15 cellular contexts compared by ENCODE assay signal in the genomic region with DNA sequence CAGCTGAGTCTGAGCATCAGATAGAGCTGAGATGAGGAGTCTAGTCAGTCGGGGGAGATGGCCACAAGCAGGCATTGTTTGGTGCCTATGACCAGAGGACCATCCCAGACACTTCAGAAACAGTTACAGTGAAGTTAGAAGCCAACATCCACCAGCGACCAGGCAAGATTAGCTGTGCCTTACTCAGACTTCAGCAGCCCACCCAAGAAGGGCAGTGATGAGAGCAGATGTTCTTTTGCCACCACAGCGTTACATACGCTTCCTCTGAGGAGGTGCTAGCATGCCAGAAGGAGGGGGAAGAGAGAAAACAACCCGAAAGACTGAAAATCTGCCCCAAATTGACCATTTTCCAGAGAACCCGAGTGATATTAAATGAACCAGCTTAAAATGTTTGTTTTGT.
A peak's percentile ranks its signal among the peaks of the same experiment; 100 is the strongest.
DNase-seq lines count a peak whose midpoint lies in the region; ATAC-seq, FAIRE-seq and TF ChIP-seq lines count a peak whose summit lies in the region.
"Had no signal": no experiment of that assay in that cellular context is flagged by ENCODE, and none has a peak within 500 bp of the region (broad histone marks: within the 10 kb centered on the region; RNA-seq: fewer than 3 reads in every experiment).

No MANE protein-coding gene starts in this region.

- no peak overlapping the region for H2BK5ac ChIP-seq in IMR-90 (ENCODE audit: low read depth, low read length, poor library complexity, severe bottlenecking)
- H2BK5ac ChIP-seq in trophoblast cell (ENCODE audit: low read depth, low read length, poor library complexity) = no peak overlapping the region

- dilution Hi-C loops in IMR-90 (cut with HindIII; ENCODE audit: low sequenced_read_pairs, unreplicated experiment) = no loop called here

- no peak overlapping the region for H2AK9ac ChIP-seq in IMR-90 (replicated peaks; ENCODE audit: low read depth, low read length, poor library complexity)

- TF ChIP-seq EP300 in K562 (IDR thresholded peaks at IDR 0.05; ENCODE audit: low read length) = no peak

- no peak for TF ChIP-seq POLR2A in IMR-90 (IDR thresholded peaks at IDR 0.05; ENCODE audit: low read depth, low read length)
- no peak for TF ChIP-seq POLR2A in K562 (conservative IDR thresholded peaks at IDR 0.05)

- H3K79me1 ChIP-seq in IMR-90 (ENCODE audit: low read depth in 1 of 2, low read length in 2 of 2) (0 out of 4 replicates have a peak, but pooled peaks cover 0 to 2% of the 10 kb centered on the region in 2 experiments), trophoblast cell (ENCODE audit: low read length) (no peaks in the 10 kb centered on the region)

- in situ Hi-C loops in IMR-90 (cut with MboI; ENCODE audit: low sequenced_read_pairs) (no loop called here), K562 (cut with MboI) (no loop called here)

- peaks cover 3% of the 10 kb centered on the region; the same call in 1 of the 2 replicates for H3K9me1 ChIP-seq in IMR-90 (ENCODE audit: insufficient read depth, low read length)
- no peaks in the 10 kb centered on the region for H3K9me1 ChIP-seq in K562 (ENCODE audit: control insufficient read depth, insufficient read depth, low read length)

- H4K20me1 ChIP-seq in IMR-90 (ENCODE audit: insufficient read depth, low read length) (no peaks in the 10 kb centered on the region), K562 (replicated peaks; ENCODE audit: control insufficient read depth, insufficient read depth, low read length) (no peaks in the 10 kb centered on the region)
- H4K20me1 ChIP-seq: BLaER1 had no signal

- H3K9me3 ChIP-seq in IMR-90 (ENCODE audit: control insufficient read depth, insufficient read depth, low read length) (no peaks in the 10 kb centered on the region), K562 (replicated peaks; ENCODE audit: control insufficient read depth, insufficient read depth, low read depth, low read length) (no peaks in the 10 kb centered on the region), trophoblast cell (ENCODE audit: insufficient read depth, low read depth, low read length) (no peaks in the 10 kb centered on the region)
- H3K9me3 ChIP-seq: BLaER1, HAP-1 had no signal

- H4K91ac ChIP-seq in IMR-90 (ENCODE audit: insufficient read depth, low read depth, low read length) (peak overlapping the region; percentile 33; the same call in 1 of the 2 replicates), trophoblast cell (ENCODE audit: low read depth, low read length) (no peak overlapping the region)

- H3K4me1 ChIP-seq in IMR-90 (ENCODE audit: control insufficient read depth, insufficient read depth, low read length) (peaks cover 7% of the 10 kb centered on the region), K562 (replicated peaks in 1 of 2; ENCODE audit: control insufficient read depth in 2 of 2, insufficient read depth in 2 of 2, low read length in 2 of 2) (no peaks in the 10 kb centered on the region), trophoblast cell (ENCODE audit: control insufficient read depth in 1 of 2, insufficient read depth in 2 of 2, low read length in 2 of 2) (no peaks in the 10 kb centered on the region)
- H3K4me1 ChIP-seq: BLaER1, HAP-1 had no signal

- H4K5ac ChIP-seq in IMR-90 (ENCODE audit: low read depth, low read length) = peak overlapping the region; percentile 59; the same call in 1 of the 2 replicates

- H2BK120ac ChIP-seq in IMR-90 (ENCODE audit: low read depth, low read length) (peak overlapping the region; percentile 45), trophoblast cell (ENCODE audit: insufficient read depth, low read length, poor library complexity) (no peak overlapping the region)

- H3K27ac ChIP-seq in IMR-90 (ENCODE audit: insufficient read depth, low read length) (no peak overlapping the region), K562 (ENCODE audit: extremely low read depth, low read depth, low read length) (no peak overlapping the region), trophoblast cell (ENCODE audit: low read depth, low read length) (no peak overlapping the region)
- H3K27ac ChIP-seq: BLaER1, GM23248, HL-60 had no signal

- H3K14ac ChIP-seq in IMR-90 (replicated peaks; ENCODE audit: low read depth, low read length) (peak overlapping the region; percentile 75; the same call in 1 of the 2 replicates), trophoblast cell (ENCODE audit: low read length) (no peak overlapping the region)

- FAIRE-seq in K562 (lab: Jason Lieb, UNC) = no peak
- FAIRE-seq: A204.1 had no signal

- H3K36me3 ChIP-seq in IMR-90 (ENCODE audit: control insufficient read depth, insufficient read depth, low read length) (no peaks in the 10 kb centered on the region), K562 (ENCODE audit: control insufficient read depth, insufficient read depth, low read length) (no peaks in the 10 kb centered on the region), trophoblast cell (ENCODE audit: control insufficient read depth in 1 of 2, insufficient read depth in 2 of 2, low read length in 2 of 2) (peaks cover 0 to 3% of the 10 kb centered on the region in 2 experiments)
- H3K36me3 ChIP-seq: HAP-1 had no signal

- TF ChIP-seq RAD21 in IMR-90 (IDR thresholded peaks at IDR 0.05; ENCODE audit: low read length) = no peak
- TF ChIP-seq RAD21 in K562 (CRISPR knock-in tag; conservative IDR thresholded peaks at IDR 0.05 in 1 of 2, IDR thresholded peaks at IDR 0.05 in 1 of 2) = no peak

- ATAC-seq in IMR-90 (ENCODE audit: low read depth) (no peak), K562 (peak; percentile 42; the same call in 2 of the 3 replicates), GM18870 (IDR thresholded peaks at IDR 0.05; ENCODE audit: unreplicated experiment) (no peak)

- no peak overlapping the region for H3K9ac ChIP-seq in IMR-90 (ENCODE audit: low read depth, low read length)
- no peak overlapping the region; a peak in 1 of 4 replicates for H3K9ac ChIP-seq in K562 (ENCODE audit: insufficient read depth in 1 of 2, low read depth in 2 of 2, low read length in 2 of 2)
- no peak overlapping the region for H3K9ac ChIP-seq in trophoblast cell (ENCODE audit: low read length)
- H3K9ac ChIP-seq: BLaER1, GM23248 had no signal

- no peak overlapping the region for H2BK12ac ChIP-seq in trophoblast cell (ENCODE audit: low read length)

- H3K56ac ChIP-seq in IMR-90 (ENCODE audit: extremely low read depth, insufficient read depth, low read length) = no peak overlapping the region

- H2AFZ ChIP-seq in IMR-90 (replicated peaks; ENCODE audit: low read length, poor library complexity) (peak overlapping the region; percentile 48), K562 (ENCODE audit: low read depth, low read length) (peak overlapping the region; percentile 42), trophoblast cell (ENCODE audit: insufficient read depth, low read length, poor library complexity) (no peak overlapping the region)
- H2AFZ ChIP-seq: GM23248 had no signal

- H4K12ac ChIP-seq in trophoblast cell (ENCODE audit: low read depth, low read length) = no peak overlapping the region

- H3K18ac ChIP-seq in IMR-90 (ENCODE audit: low read depth, low read length) = peak overlapping the region; percentile 88
- H3K18ac ChIP-seq in trophoblast cell (ENCODE audit: low read length) = peak overlapping the region; percentile 46

- H3K23ac ChIP-seq in IMR-90 (ENCODE audit: low read depth, low read length) (no peak overlapping the region), trophoblast cell (ENCODE audit: low read length) (no peak overlapping the region)

- H2AK5ac ChIP-seq in IMR-90 (ENCODE audit: low read depth, low read length) (peak overlapping the region; percentile 70; the same call in 1 of the 2 replicates), trophoblast cell (ENCODE audit: low read length) (no peak overlapping the region)

- CTCF ChIA-PET in IMR-90 (lab: Yijun Ruan, JAX) (no interaction called here), K562 (lab: Yijun Ruan, JAX; ENCODE audit: low intra/inter-chr PET ratio) (no interaction called here)

- peak overlapping the region; percentile 62; the same call in 1 of the 2 replicates for H3K4ac ChIP-seq in IMR-90 (ENCODE audit: low read depth, low read length)
- no peak overlapping the region for H3K4ac ChIP-seq in trophoblast cell (ENCODE audit: low read depth, low read length)

- no peak overlapping the region for H3K4me3 ChIP-seq in IMR-90 (ENCODE audit: insufficient read depth, low read depth, low read length)
- H3K4me3 ChIP-seq in K562 = no peak overlapping the region
- H3K4me3 ChIP-seq in trophoblast cell (ENCODE audit: low read depth, low read length) = no peak overlapping the region
- H3K4me3 ChIP-seq: BLaER1, GM23248, HAP-1 had no signal

- peak; percentile 2 for DNase-seq in IMR-90
- no peak for DNase-seq in K562 (ENCODE audit: extremely low read depth in 1 of 4, low spot score in 3 of 4)
- no peak for DNase-seq in trophoblast cell
- DNase-seq in medulla oblongata (ENCODE audit: extremely low spot score) = no peak
- DNase-seq in NCI-H446 treated with DMSO at 0.1 percent for 48 hours (lab: John Stamatoyannopoulos, UW) = no peak
- DNase-seq: CD4-positive, alpha-beta memory T cell; DMS79; GF-D8; GM23248; KBM-7 had no signal

- intact Hi-C loops in IMR-90 (cut with micrococcal nuclease) (loop anchor here (10.0 kb wide), 1 partner anchor 515 kb away; the partner anchor contains the start of gene SOX4), K562 (cut with micrococcal nuclease) (no loop called here)

- TF ChIP-seq CTCF in IMR-90 (conservative IDR thresholded peaks at IDR 0.05; ENCODE audit: low read depth, low read length) (no peak), K562 (IDR thresholded peaks at IDR 0.05 in 2 of 3, conservative IDR thresholded peaks at IDR 0.05 in 1 of 3; ENCODE audit: insufficient read depth in 2 of 3, low read depth in 1 of 3, low read length in 3 of 3) (no peak)

- H4K8ac ChIP-seq in IMR-90 (ENCODE audit: low read depth in 2 of 2, low read length in 2 of 2) (0 out of 4 replicates have a peak overlapping the region, but pooled peaks of 1 of the 2 experiments have one; percentile 33), trophoblast cell (ENCODE audit: low read depth, low read length) (no peak overlapping the region)

- BruUV-seq in IMR-90 (replicated peaks; lab: Mats Ljungman, UMichigan) = no TSS peak
- no TSS peak for BruUV-seq in K562 (replicated peaks; lab: Mats Ljungman, UMichigan)

- H3K4me2 ChIP-seq in IMR-90 (ENCODE audit: low read depth, low read length) (no peak overlapping the region), K562 (ENCODE audit: insufficient read depth, low read length) (no peak overlapping the region), trophoblast cell (ENCODE audit: low read length) (no peak overlapping the region)
- H3K4me2 ChIP-seq: BLaER1 had no signal

- peak overlapping the region; percentile 58; the same call in 1 of the 3 replicates for H2BK15ac ChIP-seq in IMR-90 (ENCODE audit: low read depth, low read length)

- no peaks in the 10 kb centered on the region for H3K27me3 ChIP-seq in IMR-90 (ENCODE audit: control insufficient read depth, insufficient read depth, low read length)
- peaks cover 5 to 7% of the 10 kb centered on the region in 2 experiments; a peak in 1 of 5 replicates for H3K27me3 ChIP-seq in K562 (ENCODE audit: control insufficient read depth in 2 of 2, insufficient read depth in 2 of 2, low read length in 2 of 2)
- H3K27me3 ChIP-seq in trophoblast cell (ENCODE audit: insufficient read depth, low read length) = no peaks in the 10 kb centered on the region
- H3K27me3 ChIP-seq: BLaER1 had no signal

- no CpG with 5 or more reads among the region's 6 CpGs for WGBS in IMR-90 (ENCODE audit: extremely low coverage in 2 of 2, insufficient read length in 1 of 2), 2 experiments
- 3% methylated on average over 6 of the region's 6 CpGs for WGBS in K562 (ENCODE audit: insufficient coverage, low coverage, missing lambda C conversion rate)
- WGBS in trophoblast cell (ENCODE audit: extremely low coverage, insufficient coverage, insufficient read length) = no CpG with 5 or more reads among the region's 6 CpGs

- no peaks in the 10 kb centered on the region for H3K79me2 ChIP-seq in K562 (ENCODE audit: control insufficient read depth, insufficient read depth, low read length)
- H3K79me2 ChIP-seq in trophoblast cell (ENCODE audit: control insufficient read depth, insufficient read depth, low read length, poor library complexity) = no peaks in the 10 kb centered on the region

- 0 out of 2 replicates have a peak overlapping the region, but pooled peaks have one; percentile 14 for H2BK20ac ChIP-seq in IMR-90 (ENCODE audit: low read depth, low read length)

- POLR2A ChIA-PET in IMR-90 (lab: Charles Lee; ENCODE audit: unreplicated experiment) = no interaction called here
- POLR2A ChIA-PET in K562 (lab: Yijun Ruan, JAX) = interaction anchor here (1.0 kb wide), 1 partner anchor 11 kb away, joined by 3 read pairs; no protein-coding TSS in a partner anchor
